ENCODE assay signal across 35 cellular contexts in genomic region chr6:132684998-132685397, GRCh38. TPM values are rescaled to one million over a fixed set of nuclear protein-coding genes. Genes with fewer than 3 reads are reported as not detected.
"Had no signal": no experiment of that assay in that cellular context is flagged by ENCODE, and none has a peak within 500 bp of the region (broad histone marks: within the 10 kb centered on the region; RNA-seq: fewer than 3 reads in every experiment).

No MANE protein-coding gene starts in this region.

- H3K4me3 ChIP-seq: ascending aorta, heart left ventricle, left lung, lung, pancreas, prostate gland, sigmoid colon, stomach, tibial nerve had no signal

- H3K9me3 Mint-ChIP-seq: activated CD4-positive, alpha-beta memory T cell treated with anti-CD3 and anti-CD28 coated beads for 36 hours; activated CD4-positive, alpha-beta T cell treated with anti-CD3 and anti-CD28 coated beads, Interleukin-2, amount 10 ng/mL, durations not matched to agents 24 days and 14 days; activated naive CD4-positive, alpha-beta T cell treated with anti-CD3 and anti-CD28 coated beads, Interleukin-2, amount 10 ng/mL, durations not matched to agents 7 days and 5 days; activated naive CD8-positive, alpha-beta T cell treated with anti-CD3 and anti-CD28 coated beads, Interleukin-2, amount 10 ng/mL, durations not matched to agents 7 days and 5 days; activated T-helper 1 cell treated with anti-CD3 and anti-CD28 coated beads, Interleukin-12 subunit alpha, Interleukin-12 subunit beta, Interleukin-2, Interleukin-4 antibody, amounts not matched to agents 30 ng/mL and 10 ng/mL and 1 ng/mL, durations not matched to agents 14 hours and 24 hours and 36 hours; naive B cell; stimulated activated naive B cell treated with anti-CD40 and anti-IgM and Interleukin-4, amounts not matched to agents 10 μg/mL and 1 μg/mL and 100 μg/mL, for 72 hours had no signal

- H3K27ac Mint-ChIP-seq: activated CD4-positive, alpha-beta memory T cell treated with anti-CD3 and anti-CD28 coated beads for 36 hours; activated CD4-positive, alpha-beta T cell treated with anti-CD3 and anti-CD28 coated beads, Interleukin-2, amount 10 ng/mL, durations not matched to agents 24 days and 14 days; activated naive CD4-positive, alpha-beta T cell treated with anti-CD3 and anti-CD28 coated beads, Interleukin-2, amount 10 ng/mL, durations not matched to agents 7 days and 5 days; activated naive CD8-positive, alpha-beta T cell treated with anti-CD3 and anti-CD28 coated beads, Interleukin-2, amount 10 ng/mL, durations not matched to agents 7 days and 5 days; activated T-helper 1 cell treated with anti-CD3 and anti-CD28 coated beads, Interleukin-12 subunit alpha, Interleukin-12 subunit beta, Interleukin-2, Interleukin-4 antibody, amounts not matched to agents 30 ng/mL and 10 ng/mL and 1 ng/mL, durations not matched to agents 14 hours and 24 hours and 36 hours; naive B cell; stimulated activated naive B cell treated with anti-CD40 and anti-IgM and Interleukin-4, amounts not matched to agents 10 μg/mL and 1 μg/mL and 100 μg/mL, for 72 hours; T-helper 17 cell had no signal

- H3K4me3 Mint-ChIP-seq: activated CD4-positive, alpha-beta memory T cell treated with anti-CD3 and anti-CD28 coated beads for 36 hours; activated CD4-positive, alpha-beta T cell treated with anti-CD3 and anti-CD28 coated beads, Interleukin-2, amount 10 ng/mL, durations not matched to agents 24 days and 14 days; activated naive CD4-positive, alpha-beta T cell treated with anti-CD3 and anti-CD28 coated beads, Interleukin-2, amount 10 ng/mL, durations not matched to agents 7 days and 5 days; activated naive CD8-positive, alpha-beta T cell treated with anti-CD3 and anti-CD28 coated beads, Interleukin-2, amount 10 ng/mL, durations not matched to agents 7 days and 5 days; activated T-helper 1 cell treated with anti-CD3 and anti-CD28 coated beads, Interleukin-12 subunit alpha, Interleukin-12 subunit beta, Interleukin-2, Interleukin-4 antibody, amounts not matched to agents 30 ng/mL and 10 ng/mL and 1 ng/mL, durations not matched to agents 14 hours and 24 hours and 36 hours; naive B cell; stimulated activated naive B cell treated with anti-CD40 and anti-IgM and Interleukin-4, amounts not matched to agents 10 μg/mL and 1 μg/mL and 100 μg/mL, for 72 hours; T-helper 17 cell had no signal

- H3K36me3 Mint-ChIP-seq: activated CD4-positive, alpha-beta memory T cell treated with anti-CD3 and anti-CD28 coated beads for 36 hours; activated naive CD4-positive, alpha-beta T cell treated with anti-CD3 and anti-CD28 coated beads, Interleukin-2, amount 10 ng/mL, durations not matched to agents 7 days and 5 days; activated naive CD8-positive, alpha-beta T cell treated with anti-CD3 and anti-CD28 coated beads, Interleukin-2, amount 10 ng/mL, durations not matched to agents 7 days and 5 days; naive B cell; stimulated activated naive B cell treated with anti-CD40 and anti-IgM and Interleukin-4, amounts not matched to agents 10 μg/mL and 1 μg/mL and 100 μg/mL, for 72 hours had no signal

- ATAC-seq: esophagus mucosa; foreskin keratinocyte; left lung; stimulated activated naive B cell treated with anti-CD40 and anti-IgM and Interleukin-4, amounts not matched to agents 10 μg/mL and 1 μg/mL and 100 μg/mL, for 72 hours; T-helper 17 cell had no signal

- H3K4me1 Mint-ChIP-seq: activated CD4-positive, alpha-beta T cell treated with anti-CD3 and anti-CD28 coated beads, Interleukin-2, amount 10 ng/mL, durations not matched to agents 24 days and 14 days; activated naive CD4-positive, alpha-beta T cell treated with anti-CD3 and anti-CD28 coated beads, Interleukin-2, amount 10 ng/mL, durations not matched to agents 7 days and 5 days; activated naive CD8-positive, alpha-beta T cell treated with anti-CD3 and anti-CD28 coated beads, Interleukin-2, amount 10 ng/mL, durations not matched to agents 7 days and 5 days; naive B cell; stimulated activated naive B cell treated with anti-CD40 and anti-IgM and Interleukin-4, amounts not matched to agents 10 μg/mL and 1 μg/mL and 100 μg/mL, for 72 hours; T-helper 17 cell had no signal

- DNase-seq: activated CD4-positive, alpha-beta memory T cell treated with anti-CD3 and anti-CD28 coated beads for 36 hours; activated CD4-positive, alpha-beta T cell treated with anti-CD3 and anti-CD28 coated beads, Interleukin-2, amount 10 ng/mL, durations not matched to agents 24 days and 14 days; activated CD4-positive, CD25-positive, alpha-beta regulatory T cell treated with anti-CD3 and anti-CD28 coated beads, Interleukin-2, amount 50 U/mL, for 72 hours; activated CD8-positive, alpha-beta memory T cell treated with anti-CD3 and anti-CD28 coated beads, Interleukin-2, amount 50 U/mL, for 4 hours; activated effector memory CD4-positive, alpha-beta T cell treated with anti-CD3 and anti-CD28 coated beads, Interleukin-2, amount 50 U/mL, for 16 hours; activated naive CD4-positive, alpha-beta T cell treated with anti-CD3 and anti-CD28 coated beads, Interleukin-2, amount 10 ng/mL, durations not matched to agents 7 days and 5 days; activated naive CD8-positive, alpha-beta T cell treated with anti-CD3 and anti-CD28 coated beads, Interleukin-2, amount 10 ng/mL, durations not matched to agents 7 days and 5 days; activated T-cell treated with anti-CD3 and anti-CD28 coated beads, Interleukin-2, amount 50 U/mL, for 1 hour; central memory CD4-positive, alpha-beta T cell; foreskin keratinocyte; heart left ventricle; kidney glomerular epithelial cell; left lung; naive B cell; nucleus accumbens; pancreas; retina; sigmoid colon; small intestine; stimulated activated CD4-positive, alpha-beta T cell treated with anti-CD3 and anti-CD28 coated beads, Interleukin-1b, Interleukin-23, amount 100 ng/mL, for 48 hours; stimulated activated CD4-positive, alpha-beta T cell treated with anti-CD3 and anti-CD28 coated beads, Interleukin-4, amount 100 ng/mL, for 4 hours; stimulated activated CD8-positive, alpha-beta memory T cell treated with anti-CD3 and anti-CD28 coated beads, Interleukin-4, amount 100 ng/mL, for 48 hours; stimulated activated naive B cell treated with anti-CD40 and anti-IgM and Interleukin-4, amounts not matched to agents 10 μg/mL and 1 μg/mL and 100 μg/mL, for 72 hours; stomach; T-helper 17 cell; T1000 had no signal

RNA-seq across cellular contexts. Expression of gene TAAR1, which starts 26.0 kb away (rescaled TPM):
- total RNA-seq: activated CD4-positive, alpha-beta memory T cell treated with anti-CD3 and anti-CD28 coated beads for 36 hours; activated CD4-positive, alpha-beta T cell treated with anti-CD3 and anti-CD28 coated beads, Interleukin-2, amount 10 ng/mL, durations not matched to agents 24 days and 14 days; activated CD8-positive, alpha-beta memory T cell treated with anti-CD3 and anti-CD28 coated beads for 36 hours; activated naive CD8-positive, alpha-beta T cell treated with anti-CD3 and anti-CD28 coated beads, Interleukin-2, amount 10 ng/mL, durations not matched to agents 7 days and 5 days; activated T-helper 1 cell treated with anti-CD3 and anti-CD28 coated beads, Interleukin-12 subunit alpha, Interleukin-12 subunit beta, Interleukin-2, Interleukin-4 antibody, amounts not matched to agents 30 ng/mL and 10 ng/mL and 1 ng/mL, durations not matched to agents 14 hours and 24 hours and 36 hours; ascending aorta; endothelial cell of umbilical vein; esophagus mucosa; foreskin keratinocyte; heart left ventricle; left lung; lung; mesenteric fat pad; pancreas; prostate gland; sigmoid colon; T-helper 17 cell; tibial nerve had no signal

RNA-seq across cellular contexts. Expression of gene VNN1, which starts 28.9 kb away (rescaled TPM):
- total RNA-seq: activated CD4-positive, alpha-beta memory T cell treated with anti-CD3 and anti-CD28 coated beads for 36 hours; activated CD4-positive, alpha-beta T cell treated with anti-CD3 and anti-CD28 coated beads, Interleukin-2, amount 10 ng/mL, durations not matched to agents 24 days and 14 days; activated CD8-positive, alpha-beta memory T cell treated with anti-CD3 and anti-CD28 coated beads for 36 hours; activated naive CD8-positive, alpha-beta T cell treated with anti-CD3 and anti-CD28 coated beads, Interleukin-2, amount 10 ng/mL, durations not matched to agents 7 days and 5 days; activated T-helper 1 cell treated with anti-CD3 and anti-CD28 coated beads, Interleukin-12 subunit alpha, Interleukin-12 subunit beta, Interleukin-2, Interleukin-4 antibody, amounts not matched to agents 30 ng/mL and 10 ng/mL and 1 ng/mL, durations not matched to agents 14 hours and 24 hours and 36 hours; ascending aorta; endothelial cell of umbilical vein had no signal
